In genomic region chr5:135191084-135191826, GRCh38 we compare ENCODE assay signal across 8 cellular contexts.
DNase-seq lines count a peak whose midpoint lies in the region; ATAC-seq and TF ChIP-seq lines count a peak whose summit lies in the region.

No MANE protein-coding gene starts in this region.

- peak overlapping the region; percentile 61 for H3K9ac ChIP-seq in endocrine pancreas (ENCODE audit: control insufficient read depth, insufficient read depth, low read length)

- no peaks in the 10 kb centered on the region for H3K9me3 ChIP-seq in endocrine pancreas (ENCODE audit: control insufficient read depth, low read length)

- TF ChIP-seq CTCF in AG09309 (IDR thresholded peaks at IDR 0.05; ENCODE audit: control insufficient read depth, insufficient read depth, low read depth, low read length, missing control alignments), result peak; percentile 99

- peak overlapping the region; percentile 46 for H3K4me3 ChIP-seq in AG09309 (ENCODE audit: control insufficient read depth, low read depth, low read length)
- H3K4me3 ChIP-seq in endocrine pancreas (ENCODE audit: control insufficient read depth, insufficient read depth, low read length), result no peak overlapping the region

- H3K4me1 ChIP-seq in endocrine pancreas (ENCODE audit: control insufficient read depth, insufficient read depth, low read length), result no peaks in the 10 kb centered on the region

- ATAC-seq in GM18867 (IDR thresholded peaks at IDR 0.05; ENCODE audit: unreplicated experiment), result peak; percentile 83
- peak; percentile 86 for ATAC-seq in HG03280 (IDR thresholded peaks at IDR 0.05; ENCODE audit: unreplicated experiment)

- no peaks in the 10 kb centered on the region for H3K36me3 ChIP-seq in endocrine pancreas (ENCODE audit: control insufficient read depth, insufficient read depth, low read length)

- DNase-seq in AG09309 (ENCODE audit: low read depth) (no peak), NCI-H82 treated with DMSO at 0.1 percent for 48 hours (lab: John Stamatoyannopoulos, UW; ENCODE audit: unreplicated experiment) (peak; percentile 39), midbrain (lab: John Stamatoyannopoulos, UW) (peak; percentile 47)
- DNase-seq in activated CD8-positive, alpha-beta memory T cell treated with anti-CD3 and anti-CD28 coated beads for 4 hours (ENCODE audit: low read depth in 2 of 2), result peak; percentile 19 to 30
- peak; percentile 62 to 63 for DNase-seq in stimulated activated CD8-positive, alpha-beta memory T cell treated with anti-CD3 and anti-CD28 coated beads, Interleukin-2, amount 100 ng/mL, for 48 hours (ENCODE audit: low read depth in 2 of 2)

- H3K27me3 ChIP-seq in endocrine pancreas (ENCODE audit: control insufficient read depth, insufficient read depth, low read length), result peaks cover 5% of the 10 kb centered on the region
